In the genomic region with DNA sequence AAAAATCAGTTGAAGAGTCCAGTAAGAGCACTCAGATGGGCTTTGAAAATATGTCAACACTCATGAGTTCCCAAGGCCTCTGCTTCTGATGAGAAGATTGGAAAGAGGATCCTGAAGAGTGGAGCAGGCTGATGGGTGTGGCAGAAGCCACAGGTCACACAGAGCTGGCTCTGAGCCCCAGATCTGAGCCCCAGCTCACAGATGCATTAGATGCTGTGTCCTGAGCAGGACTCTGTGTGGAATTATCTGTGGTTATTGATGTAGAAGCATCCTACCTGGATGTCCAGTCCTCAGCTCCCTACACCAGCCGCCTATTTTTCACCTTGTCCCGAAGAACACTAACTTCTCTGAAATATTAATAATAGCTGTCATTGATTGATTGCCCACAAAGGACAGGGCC, we compare ENCODE assay signal across 23 cellular contexts.
"Had no signal": no experiment of that assay in that cellular context is flagged by ENCODE, and none has a peak within 500 bp of the region (broad histone marks: within the 10 kb centered on the region; RNA-seq: fewer than 3 reads in every experiment).

No MANE protein-coding gene starts in this region.

- H3K27me3 ChIP-seq: esophagus squamous epithelium, hepatocyte had no signal

- H3K36me3 ChIP-seq: esophagus squamous epithelium, thoracic aorta had no signal

- H3K4me3 ChIP-seq: esophagus squamous epithelium, hepatocyte, thoracic aorta had no signal

- ATAC-seq: activated CD4-positive, alpha-beta T cell treated with anti-CD3 and anti-CD28 coated beads for 36 hours; activated CD8-positive, alpha-beta memory T cell treated with anti-CD3 and anti-CD28 coated beads, Interleukin-2, amount 10 ng/mL, durations not matched to agents 7 days and 5 days; activated CD8-positive, alpha-beta T cell treated with anti-CD3 and anti-CD28 coated beads, Interleukin-2, amount 10 ng/mL, durations not matched to agents 7 days and 5 days; activated naive CD8-positive, alpha-beta T cell treated with anti-CD3 and anti-CD28 coated beads, Interleukin-2, amount 50 U/mL, for 24 hours; stimulated activated naive CD8-positive, alpha-beta T cell treated with anti-CD3 and anti-CD28 coated beads, Interleukin-15, Interleukin-2, amounts not matched to agents 100 U/mL and 50 U/mL, for 24 hours had no signal

- H3K27ac ChIP-seq: parathyroid adenoma had no signal

- H3K4me3 Mint-ChIP-seq: activated CD4-positive, alpha-beta T cell treated with anti-CD3 and anti-CD28 coated beads for 36 hours; activated CD8-positive, alpha-beta memory T cell treated with anti-CD3 and anti-CD28 coated beads, Interleukin-2, amount 10 ng/mL, durations not matched to agents 7 days and 5 days; activated CD8-positive, alpha-beta T cell treated with anti-CD3 and anti-CD28 coated beads, Interleukin-2, amount 10 ng/mL, durations not matched to agents 7 days and 5 days; activated naive CD4-positive, alpha-beta T cell treated with anti-CD3 and anti-CD28 coated beads, Interleukin-2, amount 50 U/mL, for 24 hours; activated naive CD8-positive, alpha-beta T cell treated with anti-CD3 and anti-CD28 coated beads, Interleukin-2, amount 50 U/mL, for 24 hours; natural killer cell treated with Interleukin-12 subunit alpha and Interleukin-12 subunit beta and Interleukin-15 and Interleukin-18, amount 100 ng/mL, for 72 hours had no signal

- H3K4me1 ChIP-seq: parathyroid adenoma had no signal

- H3K36me3 Mint-ChIP-seq: activated CD8-positive, alpha-beta memory T cell treated with anti-CD3 and anti-CD28 coated beads, Interleukin-2, amount 10 ng/mL, durations not matched to agents 7 days and 5 days; activated naive CD4-positive, alpha-beta T cell treated with anti-CD3 and anti-CD28 coated beads, Interleukin-2, amount 50 U/mL, for 24 hours; natural killer cell treated with Interleukin-12 subunit alpha and Interleukin-12 subunit beta and Interleukin-15 and Interleukin-18, amount 100 ng/mL, for 72 hours had no signal

- H3K27me3 Mint-ChIP-seq: activated naive CD8-positive, alpha-beta T cell treated with anti-CD3 and anti-CD28 coated beads, Interleukin-2, amount 50 U/mL, for 24 hours had no signal

- H3K4me1 Mint-ChIP-seq: activated CD4-positive, alpha-beta T cell treated with anti-CD3 and anti-CD28 coated beads for 36 hours; activated CD8-positive, alpha-beta memory T cell treated with anti-CD3 and anti-CD28 coated beads, Interleukin-2, amount 10 ng/mL, durations not matched to agents 7 days and 5 days; activated naive CD4-positive, alpha-beta T cell treated with anti-CD3 and anti-CD28 coated beads, Interleukin-2, amount 50 U/mL, for 24 hours; activated naive CD8-positive, alpha-beta T cell treated with anti-CD3 and anti-CD28 coated beads, Interleukin-2, amount 50 U/mL, for 24 hours had no signal

- H3K9me3 Mint-ChIP-seq: activated naive CD4-positive, alpha-beta T cell treated with anti-CD3 and anti-CD28 coated beads, Interleukin-2, amount 50 U/mL, for 24 hours; activated naive CD8-positive, alpha-beta T cell treated with anti-CD3 and anti-CD28 coated beads, Interleukin-2, amount 50 U/mL, for 24 hours; activated T-helper 2 cell treated with anti-CD3 and anti-CD28 coated beads, Interferon-gamma antibody, Interleukin-2, Interleukin-4, amounts not matched to agents 10 μg/mL and 5 μg/mL and 100 μg/mL, durations not matched to agents 14 hours and 24 hours and 36 hours; natural killer cell treated with Interleukin-12 subunit alpha and Interleukin-12 subunit beta and Interleukin-15 and Interleukin-18, amount 100 ng/mL, for 72 hours had no signal

- H3K27ac Mint-ChIP-seq: activated CD4-positive, alpha-beta T cell treated with anti-CD3 and anti-CD28 coated beads for 36 hours; activated CD8-positive, alpha-beta memory T cell treated with anti-CD3 and anti-CD28 coated beads, Interleukin-2, amount 10 ng/mL, durations not matched to agents 7 days and 5 days; activated CD8-positive, alpha-beta T cell treated with anti-CD3 and anti-CD28 coated beads, Interleukin-2, amount 10 ng/mL, durations not matched to agents 7 days and 5 days; activated naive CD4-positive, alpha-beta T cell treated with anti-CD3 and anti-CD28 coated beads, Interleukin-2, amount 50 U/mL, for 24 hours; activated naive CD8-positive, alpha-beta T cell treated with anti-CD3 and anti-CD28 coated beads, Interleukin-2, amount 50 U/mL, for 24 hours; activated T-helper 2 cell treated with anti-CD3 and anti-CD28 coated beads, Interferon-gamma antibody, Interleukin-2, Interleukin-4, amounts not matched to agents 10 μg/mL and 5 μg/mL and 100 μg/mL, durations not matched to agents 14 hours and 24 hours and 36 hours; natural killer cell treated with Interleukin-12 subunit alpha and Interleukin-12 subunit beta and Interleukin-15 and Interleukin-18, amount 100 ng/mL, for 72 hours had no signal

- H3K9me3 ChIP-seq: esophagus squamous epithelium, thoracic aorta had no signal

- DNase-seq: activated CD4-positive, alpha-beta T cell treated with anti-CD3 and anti-CD28 coated beads for 36 hours; activated CD4-positive, CD25-positive, alpha-beta regulatory T cell; activated CD8-positive, alpha-beta memory T cell treated with anti-CD3 and anti-CD28 coated beads, Interleukin-2, amount 10 ng/mL, durations not matched to agents 7 days and 5 days; activated CD8-positive, alpha-beta T cell treated with anti-CD3 and anti-CD28 coated beads, Interleukin-2, amount 10 ng/mL, durations not matched to agents 7 days and 5 days; activated naive CD8-positive, alpha-beta T cell treated with anti-CD3 and anti-CD28 coated beads, Interleukin-2, amount 50 U/mL, for 24 hours; activated T-cell treated with anti-CD3 and anti-CD28 coated beads, Interleukin-2, amount 50 U/mL, for 48 hours; amygdala; dermis blood vessel endothelial cell; effector CD4-positive, alpha-beta T cell; esophagus squamous epithelium; glutamatergic neuron; islet precursor cell; midbrain; right cardiac atrium; stimulated activated CD4-positive, alpha-beta T cell treated with anti-CD3 and anti-CD28 coated beads, Interleukin-2, amount 100 ng/mL, for 48 hours; stimulated activated naive CD8-positive, alpha-beta T cell treated with anti-CD3 and anti-CD28 coated beads, Interleukin-15, Interleukin-2, amounts not matched to agents 100 U/mL and 50 U/mL, for 24 hours; trophoblast cell had no signal
